ENCODE assay signal across 8 cellular contexts in genomic region chr4:84967292-84967651, GRCh38. TPM values are rescaled to one million over a fixed set of nuclear protein-coding genes. Genes with fewer than 3 reads are reported as not detected.
DNase-seq lines count a peak whose midpoint lies in the region; ATAC-seq, FAIRE-seq and TF ChIP-seq lines count a peak whose summit lies in the region.

No MANE protein-coding gene starts in this region.

- no peaks in the 10 kb centered on the region for H3K9me3 Mint-ChIP-seq in stimulated activated naive B cell treated with anti-CD40 and anti-IgM and Interleukin-4, amounts not matched to agents 10 μg/mL and 1 μg/mL and 100 μg/mL, for 72 hours

- DNase-seq in DMS79 treated with DMSO at 0.1 percent for 48 hours (lab: John Stamatoyannopoulos, UW) (peak; percentile 50), DMS79 (lab: John Stamatoyannopoulos, UW) (no peak), astrocyte of the spinal cord (ENCODE audit: low read depth, low spot score) (peak; percentile 35), keratinocyte (ENCODE audit: low read depth, low spot score) (no peak), NCI-H1436 (lab: John Stamatoyannopoulos, UW) (no peak), NCI-H1105 treated with DMSO at 0.1 percent for 48 hours (lab: John Stamatoyannopoulos, UW) (no peak)
- no peak for DNase-seq in stimulated activated naive B cell treated with anti-CD40 and anti-IgM and Interleukin-4, amounts not matched to agents 10 μg/mL and 1 μg/mL and 100 μg/mL, for 72 hours

- FAIRE-seq in keratinocyte (lab: Jason Lieb, UNC) = peak; percentile 74

- H3K27ac Mint-ChIP-seq in stimulated activated naive B cell treated with anti-CD40 and anti-IgM and Interleukin-4, amounts not matched to agents 10 μg/mL and 1 μg/mL and 100 μg/mL, for 72 hours = peak overlapping the region; percentile 91

- peaks cover 29 to 45% of the 10 kb centered on the region in 2 donors for H3K27me3 Mint-ChIP-seq in stimulated activated naive B cell treated with anti-CD40 and anti-IgM and Interleukin-4, amounts not matched to agents 10 μg/mL and 1 μg/mL and 100 μg/mL, for 72 hours

- peak overlapping the region; percentile 90 to 95 for H3K4me3 Mint-ChIP-seq in stimulated activated naive B cell treated with anti-CD40 and anti-IgM and Interleukin-4, amounts not matched to agents 10 μg/mL and 1 μg/mL and 100 μg/mL, for 72 hours

- H3K4me3 ChIP-seq in astrocyte of the spinal cord (ENCODE audit: low read depth, low read length) (peak overlapping the region; percentile 68), keratinocyte (ENCODE audit: control insufficient read depth in 2 of 3, extremely low read depth in 1 of 3, insufficient read depth in 2 of 3, low read depth in 1 of 3, low read length in 3 of 3) (peak overlapping the region; percentile 92 to 95 (median 93))

- no peak for ATAC-seq in stimulated activated naive B cell treated with anti-CD40 and anti-IgM and Interleukin-4, amounts not matched to agents 10 μg/mL and 1 μg/mL and 100 μg/mL, for 72 hours (replicated peaks)
- ATAC-seq in GM19395 (IDR thresholded peaks at IDR 0.05; ENCODE audit: unreplicated experiment) = no peak

- no peaks in the 10 kb centered on the region for H3K27me3 ChIP-seq in keratinocyte (ENCODE audit: control insufficient read depth, extremely low read depth, insufficient read depth, low read length)

- dilution Hi-C loops in keratinocyte (cut with MboI; ENCODE audit: extremely low pct_ligation_motif_present, low sequenced_read_pairs) = no loop called here

- H3K4me1 ChIP-seq in keratinocyte (ENCODE audit: control insufficient read depth, extremely low read depth, insufficient read depth, low read length) = peaks cover 9% of the 10 kb centered on the region

- H3K9me3 ChIP-seq in keratinocyte (ENCODE audit: control insufficient read depth, low read depth, low read length) = no peaks in the 10 kb centered on the region

- no peak for TF ChIP-seq CTCF in astrocyte of the spinal cord (IDR thresholded peaks at IDR 0.05; ENCODE audit: low read depth, low read length)
- no peak for TF ChIP-seq CTCF in keratinocyte (optimal IDR thresholded peaks at IDR 0.05 in 1 of 3, IDR thresholded peaks at IDR 0.05 in 1 of 3, conservative IDR thresholded peaks at IDR 0.05 in 1 of 3; ENCODE audit: extremely low read depth in 1 of 3, insufficient read depth in 2 of 3, low read length in 3 of 3)

- H3K36me3 Mint-ChIP-seq in stimulated activated naive B cell treated with anti-CD40 and anti-IgM and Interleukin-4, amounts not matched to agents 10 μg/mL and 1 μg/mL and 100 μg/mL, for 72 hours = peaks cover 2 to 5% of the 10 kb centered on the region in 2 donors

- peak overlapping the region; percentile 77 for H3K27ac ChIP-seq in keratinocyte (ENCODE audit: control insufficient read depth, insufficient read depth, low read length)

- peaks cover 40% of the 10 kb centered on the region for H3K79me2 ChIP-seq in keratinocyte (ENCODE audit: control insufficient read depth, insufficient read depth, low read length)

- no peaks in the 10 kb centered on the region for H4K20me1 ChIP-seq in keratinocyte (ENCODE audit: control insufficient read depth, extremely low read depth, insufficient read depth, low read length)

- H3K4me1 Mint-ChIP-seq in stimulated activated naive B cell treated with anti-CD40 and anti-IgM and Interleukin-4, amounts not matched to agents 10 μg/mL and 1 μg/mL and 100 μg/mL, for 72 hours = peaks cover 10 to 20% of the 10 kb centered on the region in 2 donors

- peak overlapping the region; percentile 89 for H3K9ac ChIP-seq in keratinocyte (ENCODE audit: control insufficient read depth, extremely low read depth, insufficient read depth, low read length)

- no peaks in the 10 kb centered on the region for H3K9me1 ChIP-seq in keratinocyte (ENCODE audit: control insufficient read depth, extremely low read depth, insufficient read depth, low read length)

- peak overlapping the region; percentile 96 for H2AFZ ChIP-seq in keratinocyte (ENCODE audit: control insufficient read depth, low read length)

- H3K36me3 ChIP-seq in keratinocyte (ENCODE audit: control insufficient read depth in 2 of 2, extremely low read depth in 1 of 2, insufficient read depth in 2 of 2, low read length in 2 of 2) = no peaks in the 10 kb centered on the region

- H3K4me2 ChIP-seq in keratinocyte (ENCODE audit: control insufficient read depth, extremely low read depth, insufficient read depth, low read depth, low read length) = peak overlapping the region; percentile 97

- in situ Hi-C loops in astrocyte of the spinal cord (cut with HindIII; ENCODE audit: low sequenced_read_pairs) = no loop called here

RNA-seq across cellular contexts. Expression of gene WDFY3, which starts 0.8 kb away (rescaled TPM):
- 24.8 to 34.2 TPM (median 28.5 TPM) in 3 replicates for polyA plus RNA-seq in keratinocyte
- 19.3 TPM for polyA plus RNA-seq in keratinocyte (2011; ENCODE audit: low read depth)
- polyA plus RNA-seq in keratinocyte (2011; cell fraction: cytosol; rRNA removed) = 12.8 and 23.7 TPM in 2 replicates
- polyA plus RNA-seq in keratinocyte (2011; cell fraction: nucleus; rRNA removed) = 59.3 and 60.4 TPM in 2 replicates
- polyA plus RNA-seq in keratinocyte (2012; ENCODE audit: low replicate concordance) = 11.7 and 19.5 TPM in 2 replicates
- polyA minus RNA-seq in keratinocyte = 80.5 to 178 TPM (median 160 TPM) in 3 replicates
- 23.2 TPM for polyA minus RNA-seq in keratinocyte (2011; cell fraction: cytosol; rRNA and poly(A)+ RNA removed)
- polyA minus RNA-seq in keratinocyte (2011; cell fraction: nucleus; rRNA and poly(A)+ RNA removed) = 239 and 361 TPM in 2 replicates

Comparison
In these comparisons a context has a peak if more than half of its experiments do, and no peak if none do; other contexts are left out.
1. DNase-seq: peak in DMS79 treated with DMSO at 0.1 percent for 48 hours (single experiment) and astrocyte of the spinal cord (single experiment); none in DMS79 (single experiment), keratinocyte (single experiment), stimulated activated naive B cell treated with anti-CD40 and anti-IgM and Interleukin-4, amounts not matched to agents 10 μg/mL and 1 μg/mL and 100 μg/mL, for 72 hours (single experiment), NCI-H1436 (single experiment) and NCI-H1105 treated with DMSO at 0.1 percent for 48 hours (single experiment).